ENCODE assay signal across 8 cellular contexts in genomic region chr5:1737790-1738405, GRCh38.
DNase-seq lines count a peak whose midpoint lies in the region; ATAC-seq and TF ChIP-seq lines count a peak whose summit lies in the region.

No MANE protein-coding gene starts in this region.

- no peaks in the 10 kb centered on the region for H3K36me3 ChIP-seq in SU-DHL-6 (ENCODE audit: low read length)
- no peaks in the 10 kb centered on the region for H3K36me3 ChIP-seq in naive thymus-derived CD4-positive, alpha-beta T cell (ENCODE audit: control insufficient read depth in 2 of 3, insufficient read depth in 3 of 3, low read length in 3 of 3)

- no peak overlapping the region for H3K4me3 Mint-ChIP-seq in chondrocyte (ENCODE audit: unreplicated experiment)
- no peak overlapping the region for H3K4me3 Mint-ChIP-seq in naive thymus-derived CD4-positive, alpha-beta T cell

- H3K4me3 ChIP-seq in SU-DHL-6 (ENCODE audit: insufficient read depth, low read length, poor library complexity, severe bottlenecking), result no peak overlapping the region
- H3K4me3 ChIP-seq in naive thymus-derived CD4-positive, alpha-beta T cell (ENCODE audit: low read length), result no peak overlapping the region

- ATAC-seq in HG03159 (IDR thresholded peaks at IDR 0.05; ENCODE audit: unreplicated experiment), result peak; percentile 87
- ATAC-seq in naive thymus-derived CD4-positive, alpha-beta T cell, result peak; percentile 64

- no peaks in the 10 kb centered on the region for H3K27me3 ChIP-seq in SU-DHL-6 (ENCODE audit: low read length)
- no peaks in the 10 kb centered on the region for H3K27me3 ChIP-seq in naive thymus-derived CD4-positive, alpha-beta T cell (ENCODE audit: control insufficient read depth in 2 of 2, insufficient read depth in 2 of 2, low read length in 2 of 2)

- peaks cover 4% of the 10 kb centered on the region for H3K36me3 Mint-ChIP-seq in chondrocyte (ENCODE audit: low read depth)
- peaks cover 0 to 4% (median 0%) of the 10 kb centered on the region in 5 donors for H3K36me3 Mint-ChIP-seq in naive thymus-derived CD4-positive, alpha-beta T cell

- TF ChIP-seq CTCF in SU-DHL-6 (IDR thresholded peaks at IDR 0.05; ENCODE audit: insufficient read depth, low read length, poor library complexity, severe bottlenecking) (peak; percentile 77), chondrocyte (IDR thresholded peaks at IDR 0.05) (peak; percentile 71)

- CTCF ChIA-PET in naive thymus-derived CD4-positive, alpha-beta T cell (lab: Charles Lee), result interaction anchor here (0.8 to 1.5 kb wide), 5 partner anchors 20 to 273 kb away, joined by 3 to 5 read pairs (median 3); no protein-coding TSS in a partner anchor

- H3K79me2 ChIP-seq in SU-DHL-6 (ENCODE audit: insufficient read depth, low read length), result no peaks in the 10 kb centered on the region

- POLR2A ChIA-PET in naive thymus-derived CD4-positive, alpha-beta T cell (lab: Charles Lee), result interaction anchor here (0.6 kb wide), 1 partner anchor 63 kb away, joined by 3 read pairs; the partner anchor contains the start of gene NDUFS6

- no peak overlapping the region for H3K27ac ChIP-seq in SU-DHL-6 (ENCODE audit: low read depth, low read length)
- no peak overlapping the region for H3K27ac ChIP-seq in naive thymus-derived CD4-positive, alpha-beta T cell (ENCODE audit: low read depth, low read length)

- H3K27me3 Mint-ChIP-seq in chondrocyte (ENCODE audit: low read depth), result peaks cover 14% of the 10 kb centered on the region
- H3K27me3 Mint-ChIP-seq in naive thymus-derived CD4-positive, alpha-beta T cell, result peaks cover 19 to 38% (median 31%) of the 10 kb centered on the region in 5 donors

- no peak overlapping the region for H3K4me2 ChIP-seq in SU-DHL-6 (ENCODE audit: low read depth, low read length, poor library complexity, severe bottlenecking)

- H3K9me3 Mint-ChIP-seq in chondrocyte (ENCODE audit: low read depth), result peaks cover 35% of the 10 kb centered on the region
- H3K9me3 Mint-ChIP-seq in naive thymus-derived CD4-positive, alpha-beta T cell, result peaks cover 0 to 35% (median 7%) of the 10 kb centered on the region in 11 donors

- intact Hi-C loops in naive thymus-derived CD4-positive, alpha-beta T cell (cut with micrococcal nuclease), result loop anchor here (1.0 to 5.0 kb wide), 6 partner anchors 54 to 300 kb away; partner anchors contain the start of gene NDUFS6 (in 1 of the 2)

- H3K9ac ChIP-seq in SU-DHL-6 (ENCODE audit: low read length), result no peak overlapping the region

- H4K20me1 ChIP-seq in SU-DHL-6 (ENCODE audit: low read depth, low read length), result no peaks in the 10 kb centered on the region

- in situ Hi-C loops in G401 (cut with HindIII; ENCODE audit: low sequenced_read_pairs), result no loop called here

- H2AFZ ChIP-seq in SU-DHL-6 (ENCODE audit: low read depth, low read length, severe bottlenecking), result no peak overlapping the region

- H3K4me1 ChIP-seq in naive thymus-derived CD4-positive, alpha-beta T cell (ENCODE audit: control insufficient read depth in 2 of 2, insufficient read depth in 2 of 2, low read length in 2 of 2), result no peaks in the 10 kb centered on the region

- DNase-seq in stimulated activated naive CD4-positive, alpha-beta T cell (lab: John Stamatoyannopoulos, UW), result peak in 4 of 6 experiments; percentile 9 to 65 (median 31)
- no peak for DNase-seq in stimulated activated naive CD4-positive, alpha-beta T cell treated with Interleukin-2 at 50 U/mL for 16 hours (lab: John Stamatoyannopoulos, UW)
- DNase-seq in chondrocyte (ENCODE audit: low spot score) (no peak), COLO668 (lab: John Stamatoyannopoulos, UW; ENCODE audit: unreplicated experiment) (no peak), G401 (ENCODE audit: low spot score) (no peak)
- DNase-seq in naive thymus-derived CD4-positive, alpha-beta T cell, result peak in 7 of 9 donors; percentile 15 to 64 (median 48)

- H3F3A ChIP-seq in SU-DHL-6 (ENCODE audit: insufficient read depth), result no peaks in the 10 kb centered on the region

- H3K9me3 ChIP-seq in SU-DHL-6 (ENCODE audit: insufficient read depth, low read length), result peaks cover 14% of the 10 kb centered on the region; the same call in 1 of the 2 replicates
- peaks cover 0 to 4% (median 0%) of the 10 kb centered on the region in 3 experiments for H3K9me3 ChIP-seq in naive thymus-derived CD4-positive, alpha-beta T cell (ENCODE audit: control insufficient read depth in 2 of 3, low read length in 3 of 3)

- no peaks in the 10 kb centered on the region for H3K9me2 ChIP-seq in SU-DHL-6 (replicated peaks; ENCODE audit: insufficient read depth, low read length)

- H3K27ac Mint-ChIP-seq in chondrocyte (ENCODE audit: unreplicated experiment), result no peak overlapping the region
- peak overlapping the region in 1 of 9 donors; percentile 53 for H3K27ac Mint-ChIP-seq in naive thymus-derived CD4-positive, alpha-beta T cell

- H3K4me1 Mint-ChIP-seq in chondrocyte (ENCODE audit: low read depth), result no peaks in the 10 kb centered on the region
- no peaks in the 10 kb centered on the region for H3K4me1 Mint-ChIP-seq in naive thymus-derived CD4-positive, alpha-beta T cell

Comparison
In these comparisons a context has a peak if more than half of its experiments do, and no peak if none do; other contexts are left out.
1. DNase-seq: peak in stimulated activated naive CD4-positive, alpha-beta T cell (4 of 6) and naive thymus-derived CD4-positive, alpha-beta T cell (7 of 9); none in stimulated activated naive CD4-positive, alpha-beta T cell treated with Interleukin-2 at 50 U/mL for 16 hours (single experiment), chondrocyte (single experiment), COLO668 (single experiment) and G401 (single experiment).